9 cellular contexts compared by ENCODE assay signal in the genomic region with DNA sequence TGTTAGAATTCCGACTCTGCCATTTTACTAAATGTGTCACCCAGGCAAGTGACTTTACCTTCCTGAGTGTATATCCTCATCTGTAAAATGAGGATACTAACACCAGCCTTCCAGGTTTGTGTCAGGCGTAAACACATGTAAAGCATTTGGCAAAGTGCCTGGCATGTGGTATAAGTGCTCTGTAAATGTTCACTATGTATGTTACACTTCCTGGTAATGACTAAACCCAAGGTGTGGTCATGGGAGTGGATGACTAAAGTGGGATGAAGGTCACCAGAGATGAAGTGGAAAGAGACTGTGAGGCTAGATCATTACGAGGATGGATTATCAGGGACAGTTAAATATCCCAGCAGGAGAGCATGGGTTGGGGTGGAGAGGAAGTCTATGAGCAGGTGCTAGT. TPM values are rescaled to one million over a fixed set of nuclear protein-coding genes. Genes with fewer than 3 reads are reported as not detected.
DNase-seq lines count a peak whose midpoint lies in the region; ATAC-seq and TF ChIP-seq lines count a peak whose summit lies in the region.
"Had no signal": no experiment of that assay in that cellular context is flagged by ENCODE, and none has a peak within 500 bp of the region (broad histone marks: within the 10 kb centered on the region; RNA-seq: fewer than 3 reads in every experiment).

No MANE protein-coding gene starts in this region.

- peaks cover 25% of the 10 kb centered on the region for H3K4me1 Mint-ChIP-seq in MCF 10A (ENCODE audit: insufficient read depth, unreplicated experiment)
- H3K4me1 Mint-ChIP-seq in naive thymus-derived CD8-positive, alpha-beta T cell = peaks cover 26 to 58% (median 51%) of the 10 kb centered on the region in 4 donors

- CTCF ChIA-PET in MCF 10A (lab: Yijun Ruan, JAX) = interaction anchor here (0.6 to 1.6 kb wide), 4 partner anchors 9 to 83 kb away, joined by 3 to 8 read pairs (median 5); no protein-coding TSS in a partner anchor

- TF ChIP-seq POLR2A in breast epithelium (IDR thresholded peaks at IDR 0.05) = no peak

- WGBS in esophagus, 2 donors = 42 to 44% methylated on average over 3 of the region's 3 CpGs

- H3K4me1 ChIP-seq in breast epithelium = no peaks in the 10 kb centered on the region
- H3K4me1 ChIP-seq in esophagus (ENCODE audit: control insufficient read depth in 2 of 2, insufficient read depth in 2 of 2, low read length in 1 of 2) = peaks cover 3 to 5% of the 10 kb centered on the region in 2 donors
- no peaks in the 10 kb centered on the region for H3K4me1 ChIP-seq in upper lobe of right lung

- H3K9me3 Mint-ChIP-seq in MCF 10A (ENCODE audit: unreplicated experiment) = peaks cover 11% of the 10 kb centered on the region
- peaks cover 0 to 2% (median 0%) of the 10 kb centered on the region in 9 donors for H3K9me3 Mint-ChIP-seq in naive thymus-derived CD8-positive, alpha-beta T cell

- H3K36me3 ChIP-seq in breast epithelium = no peaks in the 10 kb centered on the region
- H3K36me3 ChIP-seq in esophagus (ENCODE audit: control insufficient read depth in 2 of 2, insufficient read depth in 2 of 2, low read length in 1 of 2) = peaks cover 0 to 3% of the 10 kb centered on the region in 2 donors
- H3K36me3 ChIP-seq in upper lobe of right lung = no peaks in the 10 kb centered on the region

- no TSS peak for BruUV-seq in MCF 10A (replicated peaks; lab: Mats Ljungman, UMichigan)

- intact Hi-C loops in MCF 10A (cut with micrococcal nuclease) = no loop called here
- intact Hi-C loops in breast epithelium (cut with DNase I; ENCODE audit: low total_unique reads) = no loop called here
- intact Hi-C loops in upper lobe of right lung (cut with DNase I) = no loop called here

- H3K9me3 ChIP-seq in breast epithelium = peaks cover 0 to 5% of the 10 kb centered on the region in 2 donors
- H3K9me3 ChIP-seq in esophagus (ENCODE audit: control insufficient read depth in 2 of 2, insufficient read depth in 1 of 2, low read depth in 1 of 2, low read length in 1 of 2) = no peaks in the 10 kb centered on the region
- no peaks in the 10 kb centered on the region for H3K9me3 ChIP-seq in upper lobe of right lung

- DNase-seq in MCF 10A (ENCODE audit: unreplicated experiment) (peak; percentile 94), breast epithelium (ENCODE audit: low spot score in 2 of 2) (no peak), NCI-H748 treated with DMSO at 0.1 percent for 48 hours (lab: John Stamatoyannopoulos, UW) (peak; percentile 93), upper lobe of right lung (no peak)
- no peak for DNase-seq in effector CD8-positive, alpha-beta T cell (lab: John Stamatoyannopoulos, UW)
- DNase-seq in naive thymus-derived CD8-positive, alpha-beta T cell = no peak
- DNase-seq: OCI-M1 had no signal

- no peaks in the 10 kb centered on the region for H3K27me3 Mint-ChIP-seq in MCF 10A (ENCODE audit: insufficient read depth, unreplicated experiment)
- no peaks in the 10 kb centered on the region for H3K27me3 Mint-ChIP-seq in naive thymus-derived CD8-positive, alpha-beta T cell

- H3K36me3 Mint-ChIP-seq in MCF 10A (ENCODE audit: insufficient read depth, unreplicated experiment) = peaks cover 12% of the 10 kb centered on the region
- peaks cover 0 to 8% (median 8%) of the 10 kb centered on the region in 3 donors for H3K36me3 Mint-ChIP-seq in naive thymus-derived CD8-positive, alpha-beta T cell

- H3K27ac ChIP-seq in breast epithelium (no peak overlapping the region), esophagus (ENCODE audit: low read depth in 2 of 2, low read length in 1 of 2) (peak overlapping the region; percentile 26 to 71), upper lobe of right lung (no peak overlapping the region)

- H3K4me3 Mint-ChIP-seq in MCF 10A (ENCODE audit: unreplicated experiment) = no peak overlapping the region
- H3K4me3 Mint-ChIP-seq in naive thymus-derived CD8-positive, alpha-beta T cell = peak overlapping the region in 1 of 10 donors; percentile 20

- H3K27me3 ChIP-seq in breast epithelium (no peaks in the 10 kb centered on the region), esophagus (ENCODE audit: control insufficient read depth in 1 of 2, insufficient read depth in 2 of 2, low read length in 2 of 2) (no peaks in the 10 kb centered on the region), upper lobe of right lung (no peaks in the 10 kb centered on the region)

- ATAC-seq in upper lobe of right lung (peak; percentile 83), GM19324 (IDR thresholded peaks at IDR 0.05; ENCODE audit: low FRiP score, unreplicated experiment) (no peak)
- no peak for ATAC-seq in naive thymus-derived CD8-positive, alpha-beta T cell

- POLR2A ChIA-PET in MCF 10A (lab: Yijun Ruan, JAX) = interaction anchor here (1.0 to 1.2 kb wide), 2 partner anchors 25 to 79 kb away, joined by 4 to 5 read pairs; a partner anchor contains a TSS
- POLR2A ChIA-PET in naive thymus-derived CD8-positive, alpha-beta T cell (lab: Charles Lee) = no interaction called here

- TF ChIP-seq CTCF in MCF 10A (IDR thresholded peaks at IDR 0.05; ENCODE audit: unreplicated experiment) = no peak
- no peak for TF ChIP-seq CTCF in breast epithelium (IDR thresholded peaks at IDR 0.05)
- TF ChIP-seq CTCF in upper lobe of right lung (IDR thresholded peaks at IDR 0.05) = no peak

- H3K27ac Mint-ChIP-seq in MCF 10A (ENCODE audit: low read depth, unreplicated experiment) = peak overlapping the region; percentile 32
- H3K27ac Mint-ChIP-seq in naive thymus-derived CD8-positive, alpha-beta T cell = peak overlapping the region in 2 of 10 donors; percentile 4 to 21

- H3K4me3 ChIP-seq in breast epithelium = no peak overlapping the region
- no peak overlapping the region for H3K4me3 ChIP-seq in esophagus (ENCODE audit: low read depth in 1 of 2, low read length in 2 of 2)
- no peak overlapping the region for H3K4me3 ChIP-seq in upper lobe of right lung

RNA-seq across cellular contexts. Expression of a gene that starts 25.6 kb away (rescaled TPM):
- total RNA-seq in MCF 10A (2022) = 28.5 and 31.2 TPM in 2 replicates
- 10 to 100 TPM; 31.4 to 64.0 (median 37.0) TPM for total RNA-seq in breast epithelium
- polyA plus RNA-seq in esophagus = 10 to 100 TPM; 20.7 to 21.9 TPM
- 25.1 TPM for total RNA-seq in upper lobe of right lung
- total RNA-seq in naive thymus-derived CD8-positive, alpha-beta T cell = 10 to 100 TPM; 56.5 to 58.7 TPM
- polyA plus RNA-seq in naive thymus-derived CD8-positive, alpha-beta T cell = 100 to 1,000 TPM; 117 to 149 (median 133) TPM

RNA-seq across cellular contexts. Expression of a gene that starts 28.3 kb away (rescaled TPM):
- 11.5 and 12.3 TPM in 2 replicates for total RNA-seq in MCF 10A (2022)
- total RNA-seq in breast epithelium = 1 to 10 TPM; 4.0 to 6.9 (median 6.0) TPM
- polyA plus RNA-seq in esophagus = 1 to 10 TPM; 2.3 to 3.6 TPM
- 9.6 TPM for total RNA-seq in upper lobe of right lung
- 10 to 100 TPM; 16.6 to 20.1 TPM for total RNA-seq in naive thymus-derived CD8-positive, alpha-beta T cell
- 1 to 10 TPM; 3.9 to 8.1 (median 4.5) TPM for polyA plus RNA-seq in naive thymus-derived CD8-positive, alpha-beta T cell

RNA-seq across cellular contexts. Expression of a gene that starts 50.5 kb away (rescaled TPM):
- total RNA-seq in MCF 10A (2022) (53.5 and 54.5 TPM in 2 replicates), breast epithelium (10 to 100 TPM; 18.7 to 22.1 (median 19.8) TPM), upper lobe of right lung (38.7 TPM)
- 10 to 100 TPM; 32.9 TPM for polyA plus RNA-seq in esophagus
- total RNA-seq in naive thymus-derived CD8-positive, alpha-beta T cell = 10 to 100 TPM; 27.1 to 28.1 TPM
- polyA plus RNA-seq in naive thymus-derived CD8-positive, alpha-beta T cell = 10 to 100 TPM in 2 of 3 donors, 1 to 10 TPM in 1; 9.9 to 19.3 (median 12.8) TPM

RNA-seq across cellular contexts. Expression of a gene that starts 59.6 kb away (rescaled TPM):
- total RNA-seq in MCF 10A (2022) (0.49 and 0.70 TPM in 2 replicates), breast epithelium (1 to 10 TPM; 1.2 to 2.9 (median 1.6) TPM), upper lobe of right lung (6.1 TPM)
- under 1 TPM; 0.39 to 0.79 TPM for polyA plus RNA-seq in esophagus
- total RNA-seq in naive thymus-derived CD8-positive, alpha-beta T cell = 10 to 100 TPM; 85.0 to 88.5 TPM
- polyA plus RNA-seq in naive thymus-derived CD8-positive, alpha-beta T cell = 1 to 10 TPM; 2.4 to 6.6 (median 4.7) TPM

Comparison
In these comparisons a context has a peak if more than half of its experiments do, and no peak if none do; other contexts are left out.
1. DNase-seq: peak in MCF 10A (single experiment) and NCI-H748 treated with DMSO at 0.1 percent for 48 hours (single experiment); none in breast epithelium (0 of 2), upper lobe of right lung (single experiment), effector CD8-positive, alpha-beta T cell (single experiment) and naive thymus-derived CD8-positive, alpha-beta T cell (0 of 10).
2. H3K27ac ChIP-seq: peak in esophagus (2 of 2); none in breast epithelium (0 of 2) and upper lobe of right lung (single experiment).